In genomic region chr7:46928719-46929118, GRCh38 we compare ENCODE assay signal across 2 cellular contexts.
TF ChIP-seq lines count a peak whose summit lies in the region.

No MANE protein-coding gene starts in this region.

TF ChIP-seq in A549, 52 proteins besides CTCF, POLR2A, EP300 and RAD21:
- TF ChIP-seq FOSL2 (IDR thresholded peaks at IDR 0.05) (no peak), FOSL2 (CRISPR knock-in tag; IDR thresholded peaks at IDR 0.05) (no peak), NFE2L2 (conservative IDR thresholded peaks at IDR 0.05; ENCODE audit: low read length) (no peak), JUN (IDR thresholded peaks at IDR 0.05) (no peak)

TF ChIP-seq in IMR-90, 13 proteins besides CTCF, POLR2A, EP300 and RAD21:
- TF ChIP-seq CEBPB (IDR thresholded peaks at IDR 0.05; ENCODE audit: low read depth, low read length) (no peak), SMC3 (IDR thresholded peaks at IDR 0.05; ENCODE audit: low read depth, low read length) (no peak), BHLHE40 (IDR thresholded peaks at IDR 0.05; ENCODE audit: low read depth, low read length) (no peak), MAFK (IDR thresholded peaks at IDR 0.05; ENCODE audit: low read depth, low read length) (no peak), USF2 (IDR thresholded peaks at IDR 0.05; ENCODE audit: low read depth, low read length) (no peak), FOS (IDR thresholded peaks at IDR 0.05; ENCODE audit: low read depth, low read length) (no peak), RFX5 (IDR thresholded peaks at IDR 0.05; ENCODE audit: low read depth, low read length) (no peak), NFE2L2 (IDR thresholded peaks at IDR 0.05; ENCODE audit: low read depth, low read length) (no peak)
- TF ChIP-seq, protein P1, sequence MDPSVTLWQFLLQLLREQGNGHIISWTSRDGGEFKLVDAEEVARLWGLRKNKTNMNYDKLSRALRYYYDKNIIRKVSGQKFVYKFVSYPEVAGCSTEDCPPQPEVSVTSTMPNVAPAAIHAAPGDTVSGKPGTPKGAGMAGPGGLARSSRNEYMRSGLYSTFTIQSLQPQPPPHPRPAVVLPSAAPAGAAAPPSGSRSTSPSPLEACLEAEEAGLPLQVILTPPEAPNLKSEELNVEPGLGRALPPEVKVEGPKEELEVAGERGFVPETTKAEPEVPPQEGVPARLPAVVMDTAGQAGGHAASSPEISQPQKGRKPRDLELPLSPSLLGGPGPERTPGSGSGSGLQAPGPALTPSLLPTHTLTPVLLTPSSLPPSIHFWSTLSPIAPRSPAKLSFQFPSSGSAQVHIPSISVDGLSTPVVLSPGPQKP (IDR thresholded peaks at IDR 0.05; ENCODE audit: borderline replicate concordance, low read depth, low read length) = no peak
